Comparison of ENCODE assay signal across 15 cellular contexts in the genomic region with DNA sequence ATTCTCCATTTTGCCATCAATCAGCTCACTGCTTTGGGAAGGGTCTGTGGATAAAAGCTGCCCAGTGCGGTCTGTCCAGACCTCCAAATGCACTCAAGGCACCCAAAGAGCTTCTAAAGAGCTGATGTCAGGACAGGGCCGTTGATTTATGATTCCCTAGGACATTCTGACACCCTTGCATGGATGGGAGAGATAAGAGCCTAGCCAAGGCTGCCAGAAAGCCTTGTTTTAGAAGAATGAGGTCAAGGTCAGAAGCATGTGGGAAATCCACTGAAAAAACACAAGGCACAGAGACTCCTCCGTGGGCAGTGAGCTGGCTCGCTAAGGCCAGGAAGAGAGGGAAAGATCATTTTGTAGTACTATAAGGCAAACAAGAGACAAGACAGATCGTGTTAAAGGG.
"Had no signal": no experiment of that assay in that cellular context is flagged by ENCODE, and none has a peak within 500 bp of the region (broad histone marks: within the 10 kb centered on the region; RNA-seq: fewer than 3 reads in every experiment).

No MANE protein-coding gene starts in this region.

- H3K9me3 ChIP-seq: pancreas, thyroid gland had no signal

- H3K4me1 ChIP-seq: pancreas, thyroid gland had no signal

- H3K9me3 Mint-ChIP-seq: endodermal cell had no signal

- H3K27me3 ChIP-seq: thyroid gland had no signal

- H3K27ac ChIP-seq: pancreas, skin epidermis, thyroid gland had no signal

- H3K27me3 Mint-ChIP-seq: activated CD4-positive, alpha-beta T cell treated with anti-CD3 and anti-CD28 coated beads, Interleukin-2, amount 10 ng/mL, durations not matched to agents 7 days and 5 days; T-helper 17 cell had no signal

- H3K27ac Mint-ChIP-seq: activated CD4-positive, alpha-beta T cell treated with anti-CD3 and anti-CD28 coated beads, Interleukin-2, amount 10 ng/mL, durations not matched to agents 7 days and 5 days; activated naive CD4-positive, alpha-beta T cell treated with anti-CD3 and anti-CD28 coated beads for 36 hours; endodermal cell; T-helper 17 cell; WTC11 had no signal

- DNase-seq: activated CD4-positive, alpha-beta T cell treated with anti-CD3 and anti-CD28 coated beads, Interleukin-2, amount 10 ng/mL, durations not matched to agents 7 days and 5 days; activated CD8-positive, alpha-beta memory T cell treated with anti-CD3 and anti-CD28 coated beads for 24 hours; activated naive CD4-positive, alpha-beta T cell treated with anti-CD3 and anti-CD28 coated beads for 36 hours; dermis blood vessel endothelial cell; endodermal cell; erythroblast; foreskin fibroblast; glutamatergic neuron; immature natural killer cell; pancreas; T-helper 17 cell; thyroid gland had no signal

- H3K4me3 ChIP-seq: pancreas, skin epidermis, thyroid gland had no signal

- H3K4me1 Mint-ChIP-seq: activated CD4-positive, alpha-beta T cell treated with anti-CD3 and anti-CD28 coated beads, Interleukin-2, amount 10 ng/mL, durations not matched to agents 7 days and 5 days; endodermal cell; immature natural killer cell; T-helper 17 cell had no signal

- H3K4me3 Mint-ChIP-seq: activated CD4-positive, alpha-beta T cell treated with anti-CD3 and anti-CD28 coated beads, Interleukin-2, amount 10 ng/mL, durations not matched to agents 7 days and 5 days; activated naive CD4-positive, alpha-beta T cell treated with anti-CD3 and anti-CD28 coated beads for 36 hours; endodermal cell; immature natural killer cell; T-helper 17 cell; WTC11 had no signal

- ATAC-seq: left lobe of liver, pancreas, T-helper 17 cell, WTC11 had no signal

- H3K36me3 Mint-ChIP-seq: WTC11 had no signal

- FAIRE-seq: pancreas had no signal

- H3K36me3 ChIP-seq: pancreas, thyroid gland had no signal
